ENCODE assay signal across 12 cellular contexts in genomic region chr21:45108808-45109800, GRCh38. TPM values are rescaled to one million over a fixed set of nuclear protein-coding genes. Genes with fewer than 3 reads are reported as not detected.
DNase-seq lines count a peak whose midpoint lies in the region; ATAC-seq and TF ChIP-seq lines count a peak whose summit lies in the region.
"Had no signal": no experiment of that assay in that cellular context is flagged by ENCODE, and none has a peak within 500 bp of the region (broad histone marks: within the 10 kb centered on the region; RNA-seq: fewer than 3 reads in every experiment).

No MANE protein-coding gene starts in this region.

- no peaks in the 10 kb centered on the region for H3K79me2 ChIP-seq in OCI-LY7 (ENCODE audit: insufficient read depth, low read depth, low read length)

- peak overlapping the region; percentile 81 for H3K27ac ChIP-seq in OCI-LY7 (ENCODE audit: low read depth, low read length, poor library complexity, severe bottlenecking)
- no peak overlapping the region for H3K27ac ChIP-seq in effector memory CD4-positive, alpha-beta T cell (ENCODE audit: insufficient read depth, low read length, poor library complexity, severe bottlenecking)
- H3K27ac ChIP-seq: breast epithelium had no signal

- intact Hi-C loops in OCI-LY7 (cut with micrococcal nuclease; ENCODE audit: unreplicated experiment) = no loop called here

- H3K36me3 Mint-ChIP-seq in activated T-cell treated with anti-CD3 and anti-CD28 coated beads, Interleukin-2, amount 50 U/mL, for 72 hours (ENCODE audit: insufficient read depth in 2 of 2) = no peaks in the 10 kb centered on the region
- peaks cover 13% of the 10 kb centered on the region for H3K36me3 Mint-ChIP-seq in stimulated activated naive CD8-positive, alpha-beta T cell treated with anti-CD3 and anti-CD28 coated beads, Interleukin-15, Interleukin-2, amounts not matched to agents 100 ng/mL and 50 ng/mL, for 24 hours (ENCODE audit: low read depth)

- DNase-seq in activated T-cell treated with anti-CD3 and anti-CD28 coated beads, Interleukin-2, amount 50 U/mL, for 72 hours = no peak
- DNase-seq in activated T-cell treated with anti-CD3 and anti-CD28 coated beads, Interleukin-2, amount 50 U/mL, for 48 hours = no peak
- DNase-seq in OCI-LY7 (ENCODE audit: low spot score) (no peak), OCI-M1 (lab: John Stamatoyannopoulos, UW) (no peak), ACHN (no peak), H4 (ENCODE audit: low spot score) (no peak)
- no peak for DNase-seq in effector memory CD4-positive, alpha-beta T cell
- DNase-seq: activated CD4-positive, alpha-beta T cell treated with anti-CD3 and anti-CD28 coated beads for 1 hour; NCI-H2081 treated with DMSO at 0.1 percent for 48 hours had no signal

- peak in 1 of 2 donors; percentile 27 for ATAC-seq in activated T-cell treated with anti-CD3 and anti-CD28 coated beads, Interleukin-2, amount 50 U/mL, for 72 hours (replicated peaks in 1 of 2)

- H3K36me3 ChIP-seq in OCI-LY7 (ENCODE audit: insufficient read depth, low read length) = no peaks in the 10 kb centered on the region; the same call in 1 of the 2 replicates
- no peaks in the 10 kb centered on the region for H3K36me3 ChIP-seq in effector memory CD4-positive, alpha-beta T cell (ENCODE audit: control insufficient read depth, insufficient read depth, low read length)
- H3K36me3 ChIP-seq: breast epithelium had no signal

- H4K20me1 ChIP-seq in OCI-LY7 (ENCODE audit: insufficient read depth, low read length) = no peaks in the 10 kb centered on the region

- TF ChIP-seq CTCF in OCI-LY7 (conservative IDR thresholded peaks at IDR 0.05; ENCODE audit: low read length) = no peak

- peaks cover 0 to 2% of the 10 kb centered on the region in 2 donors for H3K9me3 Mint-ChIP-seq in activated T-cell treated with anti-CD3 and anti-CD28 coated beads, Interleukin-2, amount 50 U/mL, for 72 hours
- no peaks in the 10 kb centered on the region for H3K9me3 Mint-ChIP-seq in stimulated activated naive CD8-positive, alpha-beta T cell treated with anti-CD3 and anti-CD28 coated beads, Interleukin-15, Interleukin-2, amounts not matched to agents 100 ng/mL and 50 ng/mL, for 24 hours

- peak overlapping the region; percentile 72 to 91 for H3K4me3 Mint-ChIP-seq in activated T-cell treated with anti-CD3 and anti-CD28 coated beads, Interleukin-2, amount 50 U/mL, for 72 hours
- H3K4me3 Mint-ChIP-seq in stimulated activated naive CD8-positive, alpha-beta T cell treated with anti-CD3 and anti-CD28 coated beads, Interleukin-15, Interleukin-2, amounts not matched to agents 100 ng/mL and 50 ng/mL, for 24 hours = peak overlapping the region; percentile 79

- in situ Hi-C loops in ACHN (cut with HindIII; ENCODE audit: low pct_ligation_motif_present, low pct_unique_long_range_greater_than_20kb, low sequenced_read_pairs) = no loop called here

- H3K4me2 ChIP-seq in OCI-LY7 (ENCODE audit: low read length) = peak overlapping the region; percentile 62

- POLR2A ChIA-PET in OCI-LY7 (lab: Charles Lee) = interaction anchor here (0.6 to 7.3 kb wide), 4 partner anchors 13 to 19 kb away, joined by 4 to 116 read pairs (median 28); no protein-coding TSS in a partner anchor

- H3K27me3 Mint-ChIP-seq in activated T-cell treated with anti-CD3 and anti-CD28 coated beads, Interleukin-2, amount 50 U/mL, for 72 hours (ENCODE audit: low read depth) = no peaks in the 10 kb centered on the region
- no peaks in the 10 kb centered on the region for H3K27me3 Mint-ChIP-seq in stimulated activated naive CD8-positive, alpha-beta T cell treated with anti-CD3 and anti-CD28 coated beads, Interleukin-15, Interleukin-2, amounts not matched to agents 100 ng/mL and 50 ng/mL, for 24 hours

- no peaks in the 10 kb centered on the region for H3K9me2 ChIP-seq in OCI-LY7 (ENCODE audit: insufficient read depth, low read length)

- H3K9me3 ChIP-seq in OCI-LY7 (ENCODE audit: low read length) = 0 out of 2 replicates have a peak, but pooled peaks cover 7% of the 10 kb centered on the region
- no peaks in the 10 kb centered on the region for H3K9me3 ChIP-seq in effector memory CD4-positive, alpha-beta T cell (ENCODE audit: control insufficient read depth, low read length)
- H3K9me3 ChIP-seq: breast epithelium had no signal

- CTCF ChIA-PET in OCI-LY7 (lab: Charles Lee; ENCODE audit: unreplicated experiment) = interaction anchor here (0.9 to 3.0 kb wide), 4 partner anchors 11 to 20 kb away, joined by 3 to 14 read pairs (median 4); no protein-coding TSS in a partner anchor

- BruUV-seq in OCI-LY7 (replicated peaks; lab: Mats Ljungman, UMichigan) = no TSS peak

- no peak overlapping the region for H2AFZ ChIP-seq in OCI-LY7 (ENCODE audit: low read length)

- peaks cover 79% of the 10 kb centered on the region for H3K4me1 Mint-ChIP-seq in activated T-cell treated with anti-CD3 and anti-CD28 coated beads, Interleukin-2, amount 50 U/mL, for 72 hours (ENCODE audit: low read depth)
- H3K4me1 Mint-ChIP-seq in stimulated activated naive CD8-positive, alpha-beta T cell treated with anti-CD3 and anti-CD28 coated beads, Interleukin-15, Interleukin-2, amounts not matched to agents 100 ng/mL and 50 ng/mL, for 24 hours (ENCODE audit: low read depth) = peaks cover 90% of the 10 kb centered on the region

- H3K27me3 ChIP-seq in effector memory CD4-positive, alpha-beta T cell (replicated peaks; ENCODE audit: control insufficient read depth, insufficient read depth, low read length, poor library complexity, severe bottlenecking) = no peaks in the 10 kb centered on the region
- H3K27me3 ChIP-seq: breast epithelium had no signal

- H3K4me3 ChIP-seq in OCI-LY7 (ENCODE audit: low read depth, low read length, poor library complexity, severe bottlenecking) = peak overlapping the region; percentile 44
- H3K4me3 ChIP-seq in effector memory CD4-positive, alpha-beta T cell (ENCODE audit: insufficient read depth, low read depth, low read length, poor library complexity, severe bottlenecking) = peak overlapping the region; percentile 11
- H3K4me3 ChIP-seq: breast epithelium, lung had no signal

- H3K27ac Mint-ChIP-seq in activated T-cell treated with anti-CD3 and anti-CD28 coated beads, Interleukin-2, amount 50 U/mL, for 72 hours = peak overlapping the region; percentile 70
- peak overlapping the region; percentile 93 for H3K27ac Mint-ChIP-seq in stimulated activated naive CD8-positive, alpha-beta T cell treated with anti-CD3 and anti-CD28 coated beads, Interleukin-15, Interleukin-2, amounts not matched to agents 100 ng/mL and 50 ng/mL, for 24 hours

- peaks cover 77% of the 10 kb centered on the region for H3K4me1 ChIP-seq in OCI-LY7 (ENCODE audit: insufficient read depth, low read length, poor library complexity, severe bottlenecking)
- H3K4me1 ChIP-seq in effector memory CD4-positive, alpha-beta T cell (ENCODE audit: control insufficient read depth, insufficient read depth, low read length, poor library complexity, severe bottlenecking) = peaks cover 16% of the 10 kb centered on the region

RNA-seq across cellular contexts. Expression of gene ADARB1, which starts 34.7 kb away (rescaled TPM):
- 10 to 100 TPM; 41.7 to 45.3 TPM for total RNA-seq in activated T-cell treated with anti-CD3 and anti-CD28 coated beads, Interleukin-2, amount 50 U/mL, for 72 hours
- total RNA-seq in OCI-LY7 (2014; rRNA removed; shearing (Covaris generic)) = 6.6 and 17.4 TPM in 2 replicates
- total RNA-seq in OCI-LY7 (2022) = 20.5 and 20.8 TPM in 2 replicates
- total RNA-seq in H4 (2014; rRNA removed; shearing (Covaris generic)) = 5.5 and 10.2 TPM in 2 replicates
